ENCODE assay signal across 8 cellular contexts in genomic region chr16:10828851-10829331, GRCh38. TPM values are rescaled to one million over a fixed set of nuclear protein-coding genes. Genes with fewer than 3 reads are reported as not detected.
DNase-seq lines count a peak whose midpoint lies in the region; ATAC-seq, FAIRE-seq and TF ChIP-seq lines count a peak whose summit lies in the region.

No MANE protein-coding gene starts in this region.

- POLR2A ChIA-PET in SK-N-SH (lab: Yijun Ruan, JAX): interaction anchor here (1.2 kb wide), 1 partner anchor 11 kb away, joined by 7 read pairs; the partner anchor contains the start of gene TVP23A

- H3K9ac ChIP-seq in SK-N-SH: no peak overlapping the region

- no peaks in the 10 kb centered on the region for H3F3A ChIP-seq in SK-N-SH (replicated peaks; ENCODE audit: insufficient read depth)

- DNase-seq in DMS79 (lab: John Stamatoyannopoulos, UW) (peak; percentile 78), SK-N-SH (peak; percentile 82), fibroblast of the conjunctiva (ENCODE audit: low read depth) (peak; percentile 92), non-pigmented ciliary epithelial cell (ENCODE audit: low read depth) (peak; percentile 4), GM19239 (ENCODE audit: insufficient read length, low spot score) (no peak), NCI-H2227 treated with DMSO at 0.1 percent for 48 hours (lab: John Stamatoyannopoulos, UW) (no peak)

- peak overlapping the region; percentile 56 for H3K4me2 ChIP-seq in SK-N-SH

- H3K9me3 ChIP-seq in SK-N-SH: no peaks in the 10 kb centered on the region

- H4K20me1 ChIP-seq in SK-N-SH (ENCODE audit: insufficient read depth): no peaks in the 10 kb centered on the region

- peaks cover 4 to 20% of the 10 kb centered on the region in 2 experiments; a peak in 3 of 4 replicates for H3K4me1 ChIP-seq in SK-N-SH (ENCODE audit: control insufficient read depth in 1 of 2, insufficient read depth in 2 of 2, low read depth in 1 of 2, low read length in 1 of 2)

- peak overlapping the region; percentile 58 to 90; a peak in 3 of 4 replicates for H3K27ac ChIP-seq in SK-N-SH (ENCODE audit: low read depth in 2 of 2, low read length in 1 of 2)

- no peak overlapping the region for H3K4me3 ChIP-seq in SK-N-SH (ENCODE audit: low read depth in 2 of 2, low read length in 1 of 2)

- CTCF ChIA-PET in SK-N-SH (lab: Yijun Ruan, JAX): interaction anchor here (0.9 to 1.1 kb wide), 3 partner anchors 27 to 90 kb away, joined by 3 read pairs; no protein-coding TSS in a partner anchor

- no peaks in the 10 kb centered on the region for H3K9me2 ChIP-seq in SK-N-SH

- no peaks in the 10 kb centered on the region for H3K79me2 ChIP-seq in SK-N-SH (ENCODE audit: insufficient read depth)

- no peaks in the 10 kb centered on the region for H3K36me3 ChIP-seq in SK-N-SH (replicated peaks in 1 of 2; ENCODE audit: control insufficient read depth in 1 of 2, insufficient read depth in 2 of 2, low read length in 1 of 2)

- no peak for ATAC-seq in HG03280 (IDR thresholded peaks at IDR 0.05; ENCODE audit: unreplicated experiment)
- ATAC-seq in GM21576 (IDR thresholded peaks at IDR 0.05; ENCODE audit: unreplicated experiment): no peak

- WGBS in SK-N-SH (ENCODE audit: low lambda C conversion rate): 30% methylated on average over 9 of the region's 16 CpGs

- H3K27me3 ChIP-seq in SK-N-SH (ENCODE audit: insufficient read depth): no peaks in the 10 kb centered on the region

- no peak for FAIRE-seq in GM19239 (lab: Jason Lieb, UNC)

- peak overlapping the region; percentile 60 for H2AFZ ChIP-seq in SK-N-SH (ENCODE audit: low read depth)

- TF ChIP-seq RAD21 in SK-N-SH (IDR thresholded peaks at IDR 0.05; ENCODE audit: low read length): no peak

- peak; percentile 41 to 50; a peak in 2 of 4 replicates for TF ChIP-seq EP300 in SK-N-SH (IDR thresholded peaks at IDR 0.05; ENCODE audit: borderline replicate concordance in 1 of 2, low read depth in 1 of 2, low read length in 1 of 2)

- no peak for TF ChIP-seq CTCF in SK-N-SH (IDR thresholded peaks at IDR 0.05)

TF ChIP-seq in SK-N-SH, 30 proteins besides CTCF, POLR2A, EP300 and RAD21:
- TF ChIP-seq MXI1 (IDR thresholded peaks at IDR 0.05; ENCODE audit: low read depth, low read length): no peak
- TF ChIP-seq GATA2 (CRISPR knock-in tag; IDR thresholded peaks at IDR 0.05): no peak
- TF ChIP-seq RCOR1 (IDR thresholded peaks at IDR 0.05; ENCODE audit: low read length): peak; percentile 64
- peak; percentile 98 for TF ChIP-seq NFIC (IDR thresholded peaks at IDR 0.05; ENCODE audit: borderline replicate concordance)
- TF ChIP-seq RXRA (IDR thresholded peaks at IDR 0.05; ENCODE audit: borderline replicate concordance, low read depth): peak; percentile 18; the same call in 1 of the 2 replicates
- TF ChIP-seq TAF1 (IDR thresholded peaks at IDR 0.05; ENCODE audit: borderline replicate concordance, low read depth, low read length): no peak
- peak; percentile 58 for TF ChIP-seq NRF1 (IDR thresholded peaks at IDR 0.05; ENCODE audit: low read depth, low read length)
- peak; percentile 62 for TF ChIP-seq TCF12 (IDR thresholded peaks at IDR 0.05)
- TF ChIP-seq POLR2AphosphoS5 (IDR thresholded peaks at IDR 0.05; ENCODE audit: low read depth, low read length): 0 out of 2 replicates have a peak, but pooled peaks have one; percentile 32
- peak; percentile 66 for TF ChIP-seq CHD2 (IDR thresholded peaks at IDR 0.05; ENCODE audit: low read length, partially characterized antibody)
- no peak for TF ChIP-seq REST (IDR thresholded peaks at IDR 0.05; ENCODE audit: low read depth, low read length)

RNA-seq across cellular contexts. Expression of gene TVP23A, which starts 10.3 kb away (rescaled TPM):
- polyA plus RNA-seq in SK-N-SH (2012; rRNA removed): 0.24 and 0.35 TPM in 2 replicates
- polyA plus RNA-seq in SK-N-SH (2012; cell fraction: cytosol; rRNA removed): 0.36 and 0.51 TPM in 2 replicates
- 0.39 and 0.55 TPM in 2 replicates for polyA plus RNA-seq in SK-N-SH (2012; cell fraction: nucleus; rRNA removed)

RNA-seq across cellular contexts. Expression of gene CIITA, which starts 48.1 kb away (rescaled TPM):
- polyA plus RNA-seq in SK-N-SH (2012; rRNA removed): 0.15 and 0.23 TPM in 2 replicates
- 0.09 and 0.19 TPM in 2 replicates for polyA plus RNA-seq in SK-N-SH (2012; cell fraction: cytosol; rRNA removed)
- polyA plus RNA-seq in SK-N-SH (2012; cell fraction: nucleus; rRNA removed): 0.68 and 1.0 TPM in 2 replicates

Comparison
In these comparisons a context has a peak if more than half of its experiments do, and no peak if none do; other contexts are left out.
1. DNase-seq: peak in DMS79 (single experiment), SK-N-SH (single experiment), fibroblast of the conjunctiva (single experiment) and non-pigmented ciliary epithelial cell (single experiment); none in GM19239 (single experiment) and NCI-H2227 treated with DMSO at 0.1 percent for 48 hours (single experiment).